ENCODE assay signal across 9 cellular contexts in the genomic region with DNA sequence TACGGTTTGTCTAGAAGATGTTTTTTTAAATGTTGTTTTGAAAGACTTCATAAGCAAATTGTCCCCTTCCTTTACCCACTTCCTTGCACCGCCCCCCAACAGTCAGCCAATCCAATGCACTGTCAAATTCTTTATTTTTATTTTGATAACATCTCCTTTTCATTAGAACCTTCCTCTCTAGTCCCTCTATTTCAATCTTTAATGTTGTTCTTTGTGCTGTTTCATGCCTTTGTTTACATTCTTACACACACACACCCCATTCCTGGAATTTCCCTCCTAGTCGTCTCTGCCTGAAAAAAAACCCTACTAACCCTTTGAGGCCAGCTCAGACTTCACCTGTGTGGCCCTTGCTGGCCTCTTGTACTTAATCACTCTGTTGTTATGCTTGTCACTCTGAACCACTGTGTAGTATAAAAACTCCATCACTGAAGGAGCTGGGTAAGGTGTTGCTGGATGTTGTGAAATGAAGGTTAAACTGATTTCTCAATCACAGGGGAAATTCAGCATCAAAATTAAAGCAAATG.
DNase-seq lines count a peak whose midpoint lies in the region; ATAC-seq and TF ChIP-seq lines count a peak whose summit lies in the region.
"Had no signal": no experiment of that assay in that cellular context is flagged by ENCODE, and none has a peak within 500 bp of the region (broad histone marks: within the 10 kb centered on the region; RNA-seq: fewer than 3 reads in every experiment).

No MANE protein-coding gene starts in this region.

- H3K27me3 ChIP-seq in H7 (ENCODE audit: control insufficient read depth, insufficient read depth, low read length) (no peaks in the 10 kb centered on the region), smooth muscle cell (ENCODE audit: low read depth) (no peaks in the 10 kb centered on the region)

- no peak for TF ChIP-seq CTCF in fibroblast of villous mesenchyme (IDR thresholded peaks at IDR 0.05; ENCODE audit: insufficient read depth, low read depth, low read length)
- no peak for TF ChIP-seq CTCF in smooth muscle cell (IDR thresholded peaks at IDR 0.05; ENCODE audit: borderline replicate concordance, insufficient read depth, poor library complexity, severe bottlenecking)

- H4K20me1 ChIP-seq in smooth muscle cell (ENCODE audit: low read depth) = no peaks in the 10 kb centered on the region

- ATAC-seq in HG03457 (IDR thresholded peaks at IDR 0.05; ENCODE audit: unreplicated experiment) = no peak

- H3K27ac ChIP-seq in smooth muscle cell (ENCODE audit: low read depth) = no peak overlapping the region

- H3K4me2 ChIP-seq in smooth muscle cell = peak overlapping the region; percentile 16

- no peak overlapping the region for H3K9ac ChIP-seq in smooth muscle cell (ENCODE audit: low read depth)

- DNase-seq in H7 = peak; percentile 37
- DNase-seq in SW 1271 (lab: John Stamatoyannopoulos, UW) = peak; percentile 28 to 88
- peak; percentile 71 for DNase-seq in fibroblast of villous mesenchyme (ENCODE audit: low read depth)
- DNase-seq in smooth muscle cell (lab: John Stamatoyannopoulos, UW; ENCODE audit: unreplicated experiment) = no peak
- no peak for DNase-seq in NCI-H524 (lab: John Stamatoyannopoulos, UW)
- DNase-seq in KG1 (lab: John Stamatoyannopoulos, UW) = no peak
- DNase-seq: activated gamma-delta T cell treated with Interleukin-2 at 50 U/mL for 16 hours, RPMI8226 had no signal

- H3F3A ChIP-seq in smooth muscle cell (ENCODE audit: low read depth) = no peaks in the 10 kb centered on the region

- WGBS in smooth muscle cell (ENCODE audit: low lambda C conversion rate) = 60% methylated on average over 3 of the region's 3 CpGs

- no peak overlapping the region for H3K4me3 ChIP-seq in H7 (ENCODE audit: insufficient read depth, low read depth, low read length)
- H3K4me3 ChIP-seq in fibroblast of villous mesenchyme (ENCODE audit: low read depth, low read length) = no peak overlapping the region
- no peak overlapping the region for H3K4me3 ChIP-seq in smooth muscle cell

- no peaks in the 10 kb centered on the region for H3K9me3 ChIP-seq in smooth muscle cell (replicated peaks; ENCODE audit: low read depth)

- H3K4me1 ChIP-seq in smooth muscle cell (ENCODE audit: low read depth) = peaks cover 21% of the 10 kb centered on the region

- H2AFZ ChIP-seq in smooth muscle cell (ENCODE audit: low read depth) = peak overlapping the region; percentile 49

- H3K79me2 ChIP-seq in smooth muscle cell (ENCODE audit: low read depth) = no peaks in the 10 kb centered on the region

- H3K36me3 ChIP-seq in H7 (replicated peaks; ENCODE audit: control insufficient read depth, insufficient read depth, low read length) (no peaks in the 10 kb centered on the region), smooth muscle cell (ENCODE audit: low read depth) (no peaks in the 10 kb centered on the region)

Comparison
In these comparisons a context has a peak if more than half of its experiments do, and no peak if none do; other contexts are left out.
1. DNase-seq: peak in H7 (single experiment), SW 1271 (2 of 2) and fibroblast of villous mesenchyme (single experiment); none in smooth muscle cell (single experiment), NCI-H524 (0 of 2) and KG1 (single experiment).